In the genomic region with DNA sequence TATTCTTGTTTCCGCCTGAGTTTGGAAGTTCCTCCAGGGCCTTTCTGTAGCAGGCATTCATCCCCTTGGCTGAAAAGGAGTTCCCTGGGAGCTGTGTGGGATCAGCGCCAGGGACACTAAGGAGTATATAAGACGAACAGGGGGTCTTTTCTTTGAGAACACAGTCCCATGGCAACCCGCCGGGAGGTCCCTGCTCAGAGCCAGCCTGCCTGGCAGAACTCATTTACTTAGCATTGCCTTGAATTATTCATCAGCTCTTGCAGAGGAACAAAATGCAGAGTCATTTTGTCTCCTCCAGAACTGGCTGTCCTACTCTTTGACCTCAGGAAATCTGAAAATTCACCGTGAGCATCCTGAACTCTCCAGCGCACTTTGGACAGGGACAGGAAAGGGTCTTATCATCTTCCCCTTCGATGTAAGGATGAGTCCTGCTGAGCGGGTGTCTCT, we compare ENCODE assay signal across 21 cellular contexts.
DNase-seq lines count a peak whose midpoint lies in the region; ATAC-seq, FAIRE-seq and TF ChIP-seq lines count a peak whose summit lies in the region.
"Had no signal": no experiment of that assay in that cellular context is flagged by ENCODE, and none has a peak within 500 bp of the region (broad histone marks: within the 10 kb centered on the region; RNA-seq: fewer than 3 reads in every experiment).

No MANE protein-coding gene starts in this region.

- no peak overlapping the region for H3K4me3 Mint-ChIP-seq in activated CD4-positive, alpha-beta T cell treated with anti-CD3 and anti-CD28 coated beads for 36 hours
- H3K4me3 Mint-ChIP-seq: CD4-positive, CD25-positive, alpha-beta regulatory T cell; naive thymus-derived CD8-positive, alpha-beta T cell; type B pancreatic cell had no signal

- H3K9me3 Mint-ChIP-seq in activated CD4-positive, alpha-beta T cell treated with anti-CD3 and anti-CD28 coated beads for 36 hours (ENCODE audit: low read depth), result no peaks in the 10 kb centered on the region
- H3K9me3 Mint-ChIP-seq: type B pancreatic cell had no signal

- H3K9me3 ChIP-seq in lower lobe of right lung (no peaks in the 10 kb centered on the region), kidney (ENCODE audit: control insufficient read depth in 1 of 2, low read length in 2 of 2) (no peaks in the 10 kb centered on the region)
- H3K9me3 ChIP-seq: adrenal gland, MG63, sigmoid colon had no signal

- H3K9ac ChIP-seq in kidney (ENCODE audit: low read length in 2 of 2), result no peak overlapping the region

- POLR2A ChIA-PET in activated CD4-positive, alpha-beta T cell treated with anti-CD3 and anti-CD28 coated beads for 36 hours (lab: Charles Lee), result interaction anchor here (0.7 kb wide), 1 partner anchor 18 kb away, joined by 3 read pairs; no protein-coding TSS in a partner anchor

- peaks cover 18% of the 10 kb centered on the region for H3K27me3 Mint-ChIP-seq in activated CD4-positive, alpha-beta T cell treated with anti-CD3 and anti-CD28 coated beads for 36 hours
- H3K27me3 Mint-ChIP-seq: CD4-positive, CD25-positive, alpha-beta regulatory T cell; type B pancreatic cell had no signal

- H3K4me3 ChIP-seq in dorsolateral prefrontal cortex (no peak overlapping the region), lower lobe of right lung (no peak overlapping the region), kidney (ENCODE audit: low read length in 2 of 2) (no peak overlapping the region)
- H3K4me3 ChIP-seq: adrenal gland, MG63, sigmoid colon had no signal

- FAIRE-seq in kidney (lab: Jason Lieb, UNC), result no peak

- no peak overlapping the region for H3K27ac Mint-ChIP-seq in activated CD4-positive, alpha-beta T cell treated with anti-CD3 and anti-CD28 coated beads for 36 hours
- H3K27ac Mint-ChIP-seq: CD4-positive, CD25-positive, alpha-beta regulatory T cell; type B pancreatic cell had no signal

- intact Hi-C loops in Right ventricle myocardium inferior (cut with DNase I), result no loop called here
- intact Hi-C loops in cardiac septum (cut with DNase I), result no loop called here
- intact Hi-C loops in dorsolateral prefrontal cortex (cut with DNase I), result no loop called here
- intact Hi-C loops in lower lobe of right lung (cut with DNase I), result no loop called here
- intact Hi-C loops in kidney (cut with DNase I), result no loop called here
- intact Hi-C loops in activated CD4-positive, alpha-beta T cell treated with anti-CD3 and anti-CD28 coated beads for 36 hours (cut with DNase I, micrococcal nuclease), result no loop called here

- DNase-seq in Right ventricle myocardium inferior (ENCODE audit: missing footprints), result no peak
- DNase-seq in cardiac septum (ENCODE audit: low spot score), result no peak
- peak; percentile 17 to 87 (median 67) for DNase-seq in dorsolateral prefrontal cortex
- no peak for DNase-seq in lower lobe of right lung
- peak in 45 of 49 donors; percentile 14 to 92 (median 76) for DNase-seq in substantia nigra (lab: John Stamatoyannopoulos, UW)
- DNase-seq in kidney, result no peak
- DNase-seq in AG08396 (ENCODE audit: low spot score), result no peak
- DNase-seq in activated CD4-positive, alpha-beta T cell treated with anti-CD3 and anti-CD28 coated beads for 36 hours, result no peak
- DNase-seq: CD4-positive, CD25-positive, alpha-beta regulatory T cell; glutamatergic neuron; kidney glomerular epithelial cell; MG63; naive thymus-derived CD8-positive, alpha-beta T cell; NCI-H2029; NCI-H526 treated with DMSO at 0.1 percent for 48 hours; sigmoid colon; stimulated activated CD4-positive, alpha-beta T cell treated with anti-CD3 and anti-CD28 coated beads, Interleukin-4, amount 100 ng/mL, for 24 hours; SW 1271 had no signal

- H3K27ac ChIP-seq in dorsolateral prefrontal cortex (peak overlapping the region in 51 of 59 donors; percentile 1 to 85 (median 66)), lower lobe of right lung (no peak overlapping the region), substantia nigra (ENCODE audit: low read depth, low read length, poor library complexity, severe bottlenecking) (peak overlapping the region; percentile 47), kidney (ENCODE audit: low read depth in 2 of 2, low read length in 2 of 2) (no peak overlapping the region)
- H3K27ac ChIP-seq: sigmoid colon had no signal

- CTCF ChIA-PET in activated CD4-positive, alpha-beta T cell treated with anti-CD3 and anti-CD28 coated beads for 36 hours (lab: Charles Lee), result no interaction called here

- no peak for TF ChIP-seq CTCF in dorsolateral prefrontal cortex (IDR thresholded peaks at IDR 0.05 in 54 of 56, conservative IDR thresholded peaks at IDR 0.05 in 2 of 56; ENCODE audit: low read depth in 1 of 56, partially characterized antibody in 56 of 56)
- TF ChIP-seq CTCF in lower lobe of right lung (IDR thresholded peaks at IDR 0.05), result no peak
- TF ChIP-seq CTCF in kidney (IDR thresholded peaks at IDR 0.05; ENCODE audit: borderline replicate concordance, extremely low read depth, insufficient read depth), result no peak

- ATAC-seq in Right ventricle myocardium inferior (peak; percentile 29), lower lobe of right lung (peak; percentile 15 to 44)
- ATAC-seq in activated CD4-positive, alpha-beta T cell treated with anti-CD3 and anti-CD28 coated beads for 36 hours, result no peak
- ATAC-seq: esophagus mucosa; naive thymus-derived CD8-positive, alpha-beta T cell had no signal

- no peaks in the 10 kb centered on the region for H3K36me3 ChIP-seq in lower lobe of right lung
- H3K36me3 ChIP-seq in kidney (ENCODE audit: control insufficient read depth in 1 of 2, insufficient read depth in 2 of 2, low read length in 2 of 2), result no peaks in the 10 kb centered on the region
- H3K36me3 ChIP-seq: adrenal gland, MG63, sigmoid colon had no signal

- no peaks in the 10 kb centered on the region for H3K27me3 ChIP-seq in dorsolateral prefrontal cortex
- no peaks in the 10 kb centered on the region for H3K27me3 ChIP-seq in lower lobe of right lung (ENCODE audit: low read depth)
- H3K27me3 ChIP-seq: adrenal gland, MG63, sigmoid colon had no signal

- H3K4me1 Mint-ChIP-seq in activated CD4-positive, alpha-beta T cell treated with anti-CD3 and anti-CD28 coated beads for 36 hours, result no peaks in the 10 kb centered on the region
- H3K4me1 Mint-ChIP-seq: CD4-positive, CD25-positive, alpha-beta regulatory T cell; naive thymus-derived CD8-positive, alpha-beta T cell had no signal

- H3K4me1 ChIP-seq in lower lobe of right lung (no peaks in the 10 kb centered on the region), kidney (ENCODE audit: control insufficient read depth in 1 of 2, insufficient read depth in 1 of 2, low read depth in 1 of 2, low read length in 2 of 2) (no peaks in the 10 kb centered on the region)
- H3K4me1 ChIP-seq: adrenal gland, sigmoid colon had no signal

- H3K36me3 Mint-ChIP-seq in activated CD4-positive, alpha-beta T cell treated with anti-CD3 and anti-CD28 coated beads for 36 hours (ENCODE audit: low read depth), result no peaks in the 10 kb centered on the region
- H3K36me3 Mint-ChIP-seq: CD4-positive, CD25-positive, alpha-beta regulatory T cell; naive thymus-derived CD8-positive, alpha-beta T cell; type B pancreatic cell had no signal

Comparison
In these comparisons a context has a peak if more than half of its experiments do, and no peak if none do; other contexts are left out.
1. DNase-seq: peak in dorsolateral prefrontal cortex (10 of 10) and substantia nigra (45 of 49); none in Right ventricle myocardium inferior (single experiment), cardiac septum (single experiment), lower lobe of right lung (single experiment), kidney (single experiment), AG08396 (single experiment) and activated CD4-positive, alpha-beta T cell treated with anti-CD3 and anti-CD28 coated beads for 36 hours (single experiment).
2. H3K27ac ChIP-seq: peak in dorsolateral prefrontal cortex (51 of 59) and substantia nigra (single experiment); none in lower lobe of right lung (single experiment) and kidney (0 of 2).